19 cellular contexts compared by ENCODE assay signal in genomic region chr14:68501621-68502052, GRCh38.
DNase-seq lines count a peak whose midpoint lies in the region; ATAC-seq, FAIRE-seq and TF ChIP-seq lines count a peak whose summit lies in the region.
"Had no signal": no experiment of that assay in that cellular context is flagged by ENCODE, and none has a peak within 500 bp of the region (broad histone marks: within the 10 kb centered on the region; RNA-seq: fewer than 3 reads in every experiment).

No MANE protein-coding gene starts in this region.

- H3K27me3 ChIP-seq in adrenal gland (no peaks in the 10 kb centered on the region), testis (no peaks in the 10 kb centered on the region)
- H3K27me3 ChIP-seq: gastrocnemius medialis, sigmoid colon had no signal

- ATAC-seq in left lobe of liver (peak; percentile 42), GM21737 (IDR thresholded peaks at IDR 0.05; ENCODE audit: unreplicated experiment) (no peak), HG03045 (IDR thresholded peaks at IDR 0.05; ENCODE audit: unreplicated experiment) (no peak), HG03108 (IDR thresholded peaks at IDR 0.05; ENCODE audit: unreplicated experiment) (no peak)
- ATAC-seq: gastrocnemius medialis, GM23338 had no signal

- H3K4me3 ChIP-seq in adrenal gland: no peak overlapping the region
- H3K4me3 ChIP-seq in testis: no peak overlapping the region
- H3K4me3 ChIP-seq: gastrocnemius medialis, GM23338, sigmoid colon had no signal

- no peak for TF ChIP-seq POLR2A in GM12891 (IDR thresholded peaks at IDR 0.05; ENCODE audit: low read depth, low read length)
- no peak for TF ChIP-seq POLR2A in adrenal gland (IDR thresholded peaks at IDR 0.05)
- TF ChIP-seq POLR2A in testis (IDR thresholded peaks at IDR 0.05): no peak

- no peaks in the 10 kb centered on the region for H3K36me3 ChIP-seq in adrenal gland (replicated peaks in 1 of 2)
- H3K36me3 ChIP-seq in testis (ENCODE audit: low read depth, missing control alignments): no peaks in the 10 kb centered on the region
- H3K36me3 ChIP-seq: gastrocnemius medialis, sigmoid colon had no signal

- peaks cover 8 to 16% of the 10 kb centered on the region in 2 donors for H3K4me1 ChIP-seq in adrenal gland (replicated peaks in 1 of 2)
- peaks cover 10% of the 10 kb centered on the region for H3K4me1 ChIP-seq in testis

- peak overlapping the region in 1 of 5 donors; percentile 13 for H3K27ac ChIP-seq in adrenal gland
- H3K27ac ChIP-seq in testis: no peak overlapping the region
- H3K27ac ChIP-seq: gastrocnemius medialis, sigmoid colon had no signal

- no peaks in the 10 kb centered on the region for H3K9me3 ChIP-seq in adrenal gland (replicated peaks in 1 of 3)
- no peaks in the 10 kb centered on the region for H3K9me3 ChIP-seq in testis
- H3K9me3 ChIP-seq: gastrocnemius medialis, sigmoid colon had no signal

- peak; percentile 52 for FAIRE-seq in GM12891 (lab: Jason Lieb, UNC)

- 73 to 82% (median 79%) methylated on average over 5 to 9 of the region's 9 CpGs for WGBS in adrenal gland, 4 donors
- 84 to 94% methylated on average over 8 to 9 of the region's 9 CpGs for WGBS in testis, 2 donors

- no peak for DNase-seq in GM12891 (ENCODE audit: insufficient read length, low spot score)
- peak; percentile 35 to 80 (median 62) for DNase-seq in adrenal gland
- no peak for DNase-seq in left lobe of liver (ENCODE audit: low spot score)
- DNase-seq in testis: peak; percentile 66
- no peak for DNase-seq in retina
- DNase-seq: activated CD4-positive, alpha-beta T cell treated with anti-CD3 and anti-CD28 coated beads, Interleukin-2, amount 10 ng/mL, durations not matched to agents 24 days and 14 days; activated naive CD8-positive, alpha-beta T cell treated with anti-CD3 and anti-CD28 coated beads, Interleukin-2, amount 10 ng/mL, durations not matched to agents 7 days and 5 days; activated T-cell treated with anti-CD3 and anti-CD28 coated beads, Interleukin-2, amount 50 U/mL, for 24 hours; endodermal cell; immature natural killer cell; NCI-H146; NCI-H510A; sigmoid colon; stimulated activated naive CD4-positive, alpha-beta T cell had no signal

- TF ChIP-seq CTCF in adrenal gland (IDR thresholded peaks at IDR 0.05) (no peak), testis (IDR thresholded peaks at IDR 0.05) (no peak)

- intact Hi-C loops in adrenal gland (cut with DNase I): no loop called here
- intact Hi-C loops in testis (cut with DNase I; ENCODE audit: low total_unique reads): no loop called here

TF ChIP-seq in GM12891, 5 proteins besides CTCF, POLR2A, EP300 and RAD21:
- no peak for TF ChIP-seq SPI1 (IDR thresholded peaks at IDR 0.05; ENCODE audit: low read depth, low read length)
- TF ChIP-seq POLR2AphosphoS5 (IDR thresholded peaks at IDR 0.05; ENCODE audit: low read depth, low read length): no peak
- no peak for TF ChIP-seq POU2F2 (IDR thresholded peaks at IDR 0.05; ENCODE audit: low read depth, low read length)
- no peak for TF ChIP-seq PAX5 (IDR thresholded peaks at IDR 0.05; ENCODE audit: insufficient read depth, low read length, severe bottlenecking)
- TF ChIP-seq TAF1 (IDR thresholded peaks at IDR 0.05; ENCODE audit: low read depth, low read length): no peak

Comparison
In these comparisons a context has a peak if more than half of its experiments do, and no peak if none do; other contexts are left out.
1. DNase-seq: peak in adrenal gland (7 of 7) and testis (single experiment); none in GM12891 (single experiment), left lobe of liver (single experiment) and retina (single experiment).